ENCODE assay signal across 14 cellular contexts in the genomic region with DNA sequence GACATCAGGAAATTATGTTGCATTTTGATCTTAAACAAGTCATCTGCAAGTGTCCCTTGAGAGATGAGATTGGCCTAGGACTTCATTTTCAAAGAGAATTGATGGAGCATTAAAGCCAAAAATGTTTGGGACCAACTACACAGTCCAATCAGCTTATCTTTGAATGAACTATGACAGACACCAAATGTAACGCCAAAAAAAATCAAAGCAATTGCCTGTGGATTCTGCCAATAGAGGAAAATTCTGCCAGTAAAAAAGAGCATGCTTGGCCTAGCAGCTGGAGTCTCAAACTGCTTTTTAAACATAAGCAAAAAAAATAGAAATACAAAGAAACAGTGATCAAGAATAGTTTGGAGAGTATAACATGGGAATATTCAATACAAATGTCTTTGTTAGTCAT.
DNase-seq lines count a peak whose midpoint lies in the region; ATAC-seq lines count a peak whose summit lies in the region.
"Had no signal": no experiment of that assay in that cellular context is flagged by ENCODE, and none has a peak within 500 bp of the region (broad histone marks: within the 10 kb centered on the region; RNA-seq: fewer than 3 reads in every experiment).

No MANE protein-coding gene starts in this region.

- H3K4me3 ChIP-seq in H7 (ENCODE audit: insufficient read depth, low read depth, low read length) = no peak overlapping the region
- H3K4me3 ChIP-seq: BLaER1 treated with 17β-estradiol and CSF1 and Interleukin-3, amounts not matched to agents 10 nM and 100 nM; HAP-1 had no signal

- no peaks in the 10 kb centered on the region for H3K36me3 Mint-ChIP-seq in naive thymus-derived CD8-positive, alpha-beta T cell
- H3K36me3 Mint-ChIP-seq: CD8-positive, alpha-beta T cell had no signal

- peak; percentile 63 for ATAC-seq in Right ventricle myocardium inferior
- peak; percentile 70 for ATAC-seq in left ventricle myocardium superior
- ATAC-seq in naive thymus-derived CD8-positive, alpha-beta T cell = no peak
- ATAC-seq in HG02571 (IDR thresholded peaks at IDR 0.05; ENCODE audit: unreplicated experiment) = no peak
- ATAC-seq: CD8-positive, alpha-beta T cell had no signal

- H3K4me3 Mint-ChIP-seq in naive thymus-derived CD8-positive, alpha-beta T cell = no peak overlapping the region
- H3K4me3 Mint-ChIP-seq: B cell; CD8-positive, alpha-beta T cell had no signal

- no peak overlapping the region for H3K27ac Mint-ChIP-seq in naive thymus-derived CD8-positive, alpha-beta T cell
- H3K27ac Mint-ChIP-seq: B cell; CD8-positive, alpha-beta T cell had no signal

- no peaks in the 10 kb centered on the region for H3K27me3 Mint-ChIP-seq in naive thymus-derived CD8-positive, alpha-beta T cell
- H3K27me3 Mint-ChIP-seq: B cell had no signal

- POLR2A ChIA-PET in naive thymus-derived CD8-positive, alpha-beta T cell (lab: Charles Lee) = no interaction called here

- H3K27me3 ChIP-seq in H7 (ENCODE audit: control insufficient read depth, insufficient read depth, low read length) = no peaks in the 10 kb centered on the region
- H3K27me3 ChIP-seq: BLaER1 treated with 17β-estradiol and CSF1 and Interleukin-3, amounts not matched to agents 10 nM and 100 nM had no signal

- H3K36me3 ChIP-seq in H7 (replicated peaks; ENCODE audit: control insufficient read depth, insufficient read depth, low read length) = no peaks in the 10 kb centered on the region
- H3K36me3 ChIP-seq: BLaER1 treated with 17β-estradiol and CSF1 and Interleukin-3, amounts not matched to agents 10 nM and 100 nM; HAP-1 had no signal

- H3K9me3 Mint-ChIP-seq in naive thymus-derived CD8-positive, alpha-beta T cell = peaks cover 0 to 4% (median 0%) of the 10 kb centered on the region in 9 donors
- H3K9me3 Mint-ChIP-seq: CD8-positive, alpha-beta T cell had no signal

- intact Hi-C loops in Right ventricle myocardium inferior (cut with DNase I) (no loop called here), cardiac septum (cut with DNase I) (no loop called here), left ventricle myocardium superior (cut with micrococcal nuclease) (no loop called here)

- H3K4me1 Mint-ChIP-seq in naive thymus-derived CD8-positive, alpha-beta T cell = no peaks in the 10 kb centered on the region
- H3K4me1 Mint-ChIP-seq: B cell had no signal

- DNase-seq in Right ventricle myocardium inferior (ENCODE audit: missing footprints) (no peak), cardiac septum (ENCODE audit: low spot score) (no peak), fibroblast of peridontal ligament (ENCODE audit: extremely low read depth) (peak; percentile 53), left ventricle myocardium superior (no peak), H7 (no peak)
- no peak for DNase-seq in naive thymus-derived CD8-positive, alpha-beta T cell
- DNase-seq: Calu3; CD8-positive, alpha-beta T cell; DND-41; EL had no signal

Comparison
In these comparisons a context has a peak if more than half of its experiments do, and no peak if none do; other contexts are left out.
1. ATAC-seq: peak in Right ventricle myocardium inferior (single experiment) and left ventricle myocardium superior (single experiment); none in naive thymus-derived CD8-positive, alpha-beta T cell (0 of 2) and HG02571 (single experiment).